ENCODE assay signal across 34 cellular contexts in genomic region chr1:202932476-202932875, GRCh38. TPM values are rescaled to one million over a fixed set of nuclear protein-coding genes. Genes with fewer than 3 reads are reported as not detected.
A peak's percentile ranks its signal among the peaks of the same experiment; 100 is the strongest.
DNase-seq lines count a peak whose midpoint lies in the region; ATAC-seq, FAIRE-seq and TF ChIP-seq lines count a peak whose summit lies in the region.
"Had no signal": no experiment of that assay in that cellular context is flagged by ENCODE, and none has a peak within 500 bp of the region (broad histone marks: within the 10 kb centered on the region; RNA-seq: fewer than 3 reads in every experiment).

No MANE protein-coding gene starts in this region.

- WGBS in K562 (ENCODE audit: insufficient coverage, low coverage, missing lambda C conversion rate): 11% methylated on average over 2 of the region's 2 CpGs

- H3K4me1 ChIP-seq in HEK293 (ENCODE audit: control insufficient read depth, insufficient read depth, low read length): no peaks in the 10 kb centered on the region
- peaks cover 0 to 5% of the 10 kb centered on the region in 2 experiments; a peak in 2 of 5 replicates for H3K4me1 ChIP-seq in K562 (replicated peaks in 1 of 2; ENCODE audit: control insufficient read depth in 2 of 2, insufficient read depth in 2 of 2, low read length in 2 of 2)
- H3K4me1 ChIP-seq: A549, BE2C, BLaER1, Caco-2 had no signal

- CTCF ChIA-PET in HEK293 (lab: Yijun Ruan, JAX): no interaction called here
- CTCF ChIA-PET in K562 (lab: Yijun Ruan, JAX; ENCODE audit: low intra/inter-chr PET ratio): no interaction called here
- CTCF ChIA-PET in activated naive CD4-positive, alpha-beta T cell treated with anti-CD3 and anti-CD28 coated beads, Interleukin-2, amount 10 ng/mL, durations not matched to agents 7 days and 5 days (lab: Charles Lee): no interaction called here

- no peak overlapping the region for H3K27ac ChIP-seq in HEK293 (ENCODE audit: extremely low read depth, low read depth, low read length)
- H3K27ac ChIP-seq in K562 (ENCODE audit: extremely low read depth, low read depth, low read length): no peak overlapping the region
- H3K27ac ChIP-seq: 22Rv1, A549, BLaER1, C4-2B had no signal

- FAIRE-seq in D721Med (lab: Jason Lieb, UNC): peak; percentile 41
- no peak for FAIRE-seq in K562 (lab: Jason Lieb, UNC)
- FAIRE-seq: A204.1, A549 had no signal

- intact Hi-C loops in K562 (cut with micrococcal nuclease): no loop called here

- H4K20me1 ChIP-seq in K562 (replicated peaks; ENCODE audit: control insufficient read depth, insufficient read depth, low read length): no peaks in the 10 kb centered on the region
- H4K20me1 ChIP-seq: BLaER1; BLaER1 treated with 17β-estradiol and CSF1 and Interleukin-3, amounts not matched to agents 10 nM and 100 nM had no signal

- DNase-seq in D721Med (ENCODE audit: insufficient read length, low spot score) (no peak), K562 (ENCODE audit: extremely low read depth in 1 of 4, low spot score in 3 of 4) (no peak), T-helper 17 cell (no peak)
- no peak for DNase-seq in activated naive CD4-positive, alpha-beta T cell treated with anti-CD3 and anti-CD28 coated beads, Interleukin-2, amount 10 ng/mL, durations not matched to agents 7 days and 5 days
- DNase-seq: 8988T; ACHN; AML-193; BE2C; C1 segment of cervical spinal cord; Caco-2; Calu3; CD4-positive, alpha-beta memory T cell; CD4-positive, alpha-beta T cell; CD4-positive, CD25-positive, alpha-beta regulatory T cell; CD8-positive, alpha-beta memory T cell; CD8-positive, alpha-beta T cell; COR-L47; DMS 273 treated with DMSO at 0.1 percent for 48 hours; DMS153; DMS53; DMS79; DMS79 treated with DMSO at 0.1 percent for 48 hours; DND-41; EL had no signal

- H3K27me3 ChIP-seq in K562 (ENCODE audit: control insufficient read depth in 2 of 2, insufficient read depth in 2 of 2, low read length in 2 of 2): no peaks in the 10 kb centered on the region
- H3K27me3 ChIP-seq: BE2C; BLaER1; BLaER1 treated with 17β-estradiol and CSF1 and Interleukin-3, amounts not matched to agents 10 nM and 100 nM had no signal

- H3K4me3 Mint-ChIP-seq in T-helper 17 cell: no peak overlapping the region
- no peak overlapping the region for H3K4me3 Mint-ChIP-seq in activated naive CD4-positive, alpha-beta T cell treated with anti-CD3 and anti-CD28 coated beads, Interleukin-2, amount 10 ng/mL, durations not matched to agents 7 days and 5 days
- H3K4me3 Mint-ChIP-seq: B cell; CD4-positive, alpha-beta memory T cell; CD4-positive, alpha-beta T cell; CD8-positive, alpha-beta T cell had no signal

- H3K36me3 ChIP-seq in HEK293 (ENCODE audit: control insufficient read depth in 2 of 2, insufficient read depth in 1 of 2, low read length in 2 of 2) (no peaks in the 10 kb centered on the region), K562 (ENCODE audit: control insufficient read depth, insufficient read depth, low read length) (no peaks in the 10 kb centered on the region)
- H3K36me3 ChIP-seq: BE2C; BLaER1; BLaER1 treated with 17β-estradiol and CSF1 and Interleukin-3, amounts not matched to agents 10 nM and 100 nM had no signal

- TF ChIP-seq CTCF in D721Med (IDR thresholded peaks at IDR 0.05; ENCODE audit: insufficient read depth, missing control alignments) (no peak), HEK293 (tag by site-specific recombination; IDR thresholded peaks at IDR 0.05) (no peak), K562 (IDR thresholded peaks at IDR 0.05 in 2 of 3, conservative IDR thresholded peaks at IDR 0.05 in 1 of 3; ENCODE audit: insufficient read depth in 2 of 3, low read depth in 1 of 3, low read length in 3 of 3) (no peak)

- no peak overlapping the region for H3K27ac Mint-ChIP-seq in T-helper 17 cell
- H3K27ac Mint-ChIP-seq in activated naive CD4-positive, alpha-beta T cell treated with anti-CD3 and anti-CD28 coated beads, Interleukin-2, amount 10 ng/mL, durations not matched to agents 7 days and 5 days: no peak overlapping the region
- H3K27ac Mint-ChIP-seq: B cell; CD14-positive monocyte; CD4-positive, alpha-beta T cell; CD4-positive, CD25-positive, alpha-beta regulatory T cell; CD8-positive, alpha-beta T cell had no signal

- no peaks in the 10 kb centered on the region for H3K79me2 ChIP-seq in K562 (ENCODE audit: control insufficient read depth, insufficient read depth, low read length)

- H3K9me3 ChIP-seq in HEK293 (ENCODE audit: control insufficient read depth, insufficient read depth, low read depth, low read length) (no peaks in the 10 kb centered on the region), K562 (replicated peaks; ENCODE audit: control insufficient read depth, insufficient read depth, low read depth, low read length) (no peaks in the 10 kb centered on the region), T-helper 17 cell (ENCODE audit: control insufficient read depth, low read length, poor library complexity, severe bottlenecking) (no peaks in the 10 kb centered on the region)
- H3K9me3 ChIP-seq: BE2C, BLaER1 had no signal

- ATAC-seq in K562 (no peak), T-helper 17 cell (no peak), GM19463 (IDR thresholded peaks at IDR 0.05; ENCODE audit: unreplicated experiment) (no peak)
- ATAC-seq: A549; CD8-positive, alpha-beta T cell had no signal

- H3K9me1 ChIP-seq in K562 (ENCODE audit: control insufficient read depth, insufficient read depth, low read length): no peaks in the 10 kb centered on the region

- H2AFZ ChIP-seq in K562 (ENCODE audit: low read depth, low read length): no peak overlapping the region

- H3K36me3 Mint-ChIP-seq in T-helper 17 cell (ENCODE audit: low read depth): peaks cover 4% of the 10 kb centered on the region
- H3K36me3 Mint-ChIP-seq in activated naive CD4-positive, alpha-beta T cell treated with anti-CD3 and anti-CD28 coated beads, Interleukin-2, amount 10 ng/mL, durations not matched to agents 7 days and 5 days: no peaks in the 10 kb centered on the region
- H3K36me3 Mint-ChIP-seq: CD14-positive monocyte; CD4-positive, alpha-beta memory T cell; CD4-positive, CD25-positive, alpha-beta regulatory T cell; CD8-positive, alpha-beta memory T cell; CD8-positive, alpha-beta T cell had no signal

- H3K4me1 Mint-ChIP-seq in T-helper 17 cell: no peaks in the 10 kb centered on the region
- H3K4me1 Mint-ChIP-seq in activated naive CD4-positive, alpha-beta T cell treated with anti-CD3 and anti-CD28 coated beads, Interleukin-2, amount 10 ng/mL, durations not matched to agents 7 days and 5 days: no peaks in the 10 kb centered on the region
- H3K4me1 Mint-ChIP-seq: CD8-positive, alpha-beta memory T cell had no signal

- peaks cover 18% of the 10 kb centered on the region for H3K27me3 Mint-ChIP-seq in T-helper 17 cell
- H3K27me3 Mint-ChIP-seq in activated naive CD4-positive, alpha-beta T cell treated with anti-CD3 and anti-CD28 coated beads, Interleukin-2, amount 10 ng/mL, durations not matched to agents 7 days and 5 days: peaks cover 37% of the 10 kb centered on the region

- TF ChIP-seq POLR2A in K562 (conservative IDR thresholded peaks at IDR 0.05): no peak

- TF ChIP-seq RAD21 in K562 (CRISPR knock-in tag; conservative IDR thresholded peaks at IDR 0.05 in 1 of 2, IDR thresholded peaks at IDR 0.05 in 1 of 2): no peak

- H3K9me3 Mint-ChIP-seq in activated naive CD4-positive, alpha-beta T cell treated with anti-CD3 and anti-CD28 coated beads, Interleukin-2, amount 10 ng/mL, durations not matched to agents 7 days and 5 days: peaks cover 2% of the 10 kb centered on the region
- H3K9me3 Mint-ChIP-seq: CD8-positive, alpha-beta memory T cell; CD8-positive, alpha-beta T cell had no signal

- H3K4me3 ChIP-seq in HEK293 (ENCODE audit: low read depth, low read length) (no peak overlapping the region), K562 (no peak overlapping the region)
- H3K4me3 ChIP-seq: A549; BLaER1; BLaER1 treated with 17β-estradiol and CSF1 and Interleukin-3, amounts not matched to agents 10 nM and 100 nM had no signal

- no TSS peak for BruUV-seq in K562 (replicated peaks; lab: Mats Ljungman, UMichigan)

- TF ChIP-seq EP300 in K562 (IDR thresholded peaks at IDR 0.05; ENCODE audit: low read length): no peak

- no peak overlapping the region for H3K4me2 ChIP-seq in K562 (ENCODE audit: insufficient read depth, low read length)
- H3K4me2 ChIP-seq: A549; BLaER1; BLaER1 treated with 17β-estradiol and CSF1 and Interleukin-3, amounts not matched to agents 10 nM and 100 nM had no signal

- no peak overlapping the region for H3K9ac ChIP-seq in K562 (ENCODE audit: insufficient read depth in 1 of 2, low read depth in 2 of 2, low read length in 2 of 2)
- H3K9ac ChIP-seq: BLaER1; BLaER1 treated with 17β-estradiol and CSF1 and Interleukin-3, amounts not matched to agents 10 nM and 100 nM had no signal

- POLR2A ChIA-PET in HEK293 (lab: Yijun Ruan, JAX): no interaction called here
- POLR2A ChIA-PET in K562 (lab: Yijun Ruan, JAX): no interaction called here

- in situ Hi-C loops in K562 (cut with MboI): no loop called here

RNA-seq across cellular contexts. Expression of gene KLHL12, which starts 5.4 kb away (rescaled TPM):
- total RNA-seq in K562 (2011; cell fraction: chromatin; rRNA removed; ENCODE audit: low replicate concordance): 42.0 and 56.8 TPM in 2 replicates
- 12.5 and 16.1 TPM in 2 replicates for total RNA-seq in K562 (2011; cell fraction: nucleolus; rRNA removed)
- total RNA-seq in K562 (2011; cell fraction: nucleoplasm; rRNA removed): 21.0 and 23.8 TPM in 2 replicates
- total RNA-seq in K562 (2014; rRNA removed) (30.7 and 31.5 TPM in 2 replicates), K562 (2014; rRNA removed; fragmentation: Illumina TruSeq; extraction: Trizol) (40.6 and 43.4 TPM in 2 replicates), K562 (2015; rRNA removed; fragmentation: Illumina TruSeq; extraction: Trizol) (34.7 and 35.0 TPM in 2 replicates), K562 (2021) (32.0 and 35.2 TPM in 2 replicates), T-helper 17 cell (10 to 100 TPM; 16.7 to 21.1 TPM)
- polyA plus RNA-seq in K562 (2011; rRNA removed) (66.8 and 85.1 TPM in 2 replicates), K562 (2014; fragmentation: Illumina TruSeq; extraction: Trizol) (37.4 and 40.4 TPM in 2 replicates), K562 (2014; fragmentation: Nextera tagmentation; extraction: Ambion mirVana) (10 to 100 TPM; 23.1 to 25.7 TPM), K562 (2014; rRNA removed) (32.0 and 33.4 TPM in 2 replicates)
- polyA plus RNA-seq in K562 (2011; cell fraction: cytosol; rRNA removed): 32.4 and 50.9 TPM in 2 replicates
- 48.0 and 65.3 TPM in 2 replicates for polyA plus RNA-seq in K562 (2011; cell fraction: nucleus; rRNA removed)
- 24.1 and 26.7 TPM in 2 replicates for polyA plus RNA-seq in K562 (2012)
- polyA minus RNA-seq in K562 (2011; rRNA and poly(A)+ RNA removed): 102 and 119 TPM in 2 replicates
- polyA minus RNA-seq in K562 (2011; cell fraction: cytosol; rRNA and poly(A)+ RNA removed): 23.5 and 28.2 TPM in 2 replicates
- polyA minus RNA-seq in K562 (2011; cell fraction: nucleus; rRNA and poly(A)+ RNA removed): 15.8 and 27.0 TPM in 2 replicates

RNA-seq across cellular contexts. Expression of gene ADIPOR1, which starts 25.6 kb away (rescaled TPM):
- 104 TPM in 2 replicates for total RNA-seq in K562 (2011; cell fraction: chromatin; rRNA removed; ENCODE audit: low replicate concordance)
- 116 and 121 TPM in 2 replicates for total RNA-seq in K562 (2011; cell fraction: nucleolus; rRNA removed)
- total RNA-seq in K562 (2011; cell fraction: nucleoplasm; rRNA removed): 166 and 246 TPM in 2 replicates
- 100 and 120 TPM in 2 replicates for total RNA-seq in K562 (2014; rRNA removed)
- total RNA-seq in K562 (2014; rRNA removed; fragmentation: Illumina TruSeq; extraction: Trizol): 110 and 117 TPM in 2 replicates
- total RNA-seq in K562 (2015; rRNA removed; fragmentation: Illumina TruSeq; extraction: Trizol): 93.3 and 101 TPM in 2 replicates
- total RNA-seq in K562 (2021): 95.2 and 96.1 TPM in 2 replicates
- polyA plus RNA-seq in K562 (2011; rRNA removed): 217 and 228 TPM in 2 replicates
- 160 and 243 TPM in 2 replicates for polyA plus RNA-seq in K562 (2011; cell fraction: cytosol; rRNA removed)
- polyA plus RNA-seq in K562 (2011; cell fraction: nucleus; rRNA removed): 97.3 and 132 TPM in 2 replicates
- 71.4 and 117 TPM in 2 replicates for polyA plus RNA-seq in K562 (2012)
- polyA plus RNA-seq in K562 (2014; fragmentation: Illumina TruSeq; extraction: Trizol): 137 and 172 TPM in 2 replicates
- 10 to 100 TPM; 29.0 to 33.4 TPM for polyA plus RNA-seq in K562 (2014; fragmentation: Nextera tagmentation; extraction: Ambion mirVana)
- 92.6 and 126 TPM in 2 replicates for polyA plus RNA-seq in K562 (2014; rRNA removed)
- 245 and 292 TPM in 2 replicates for polyA minus RNA-seq in K562 (2011; rRNA and poly(A)+ RNA removed)
- 94.3 and 109 TPM in 2 replicates for polyA minus RNA-seq in K562 (2011; cell fraction: cytosol; rRNA and poly(A)+ RNA removed)
- 22.8 and 40.0 TPM in 2 replicates for polyA minus RNA-seq in K562 (2011; cell fraction: nucleus; rRNA and poly(A)+ RNA removed)
- 100 to 1,000 TPM in 1 of 2 donors, 10 to 100 TPM in 1; 65.8 to 126 TPM for total RNA-seq in T-helper 17 cell

RNA-seq across cellular contexts. Expression of gene CYB5R1, which starts 34.6 kb away (rescaled TPM):
- total RNA-seq in K562 (2011; cell fraction: chromatin; rRNA removed; ENCODE audit: low replicate concordance): 95.0 and 159 TPM in 2 replicates
- 139 and 149 TPM in 2 replicates for total RNA-seq in K562 (2011; cell fraction: nucleolus; rRNA removed)
- total RNA-seq in K562 (2011; cell fraction: nucleoplasm; rRNA removed): 123 and 126 TPM in 2 replicates
- 42.8 and 48.3 TPM in 2 replicates for total RNA-seq in K562 (2014; rRNA removed)
- 34.4 and 34.6 TPM in 2 replicates for total RNA-seq in K562 (2014; rRNA removed; fragmentation: Illumina TruSeq; extraction: Trizol)
- total RNA-seq in K562 (2015; rRNA removed; fragmentation: Illumina TruSeq; extraction: Trizol): 32.2 and 32.3 TPM in 2 replicates
- total RNA-seq in K562 (2021): 38.8 and 41.1 TPM in 2 replicates
- polyA plus RNA-seq in K562 (2011; rRNA removed): 29.0 and 35.8 TPM in 2 replicates
- polyA plus RNA-seq in K562 (2011; cell fraction: cytosol; rRNA removed): 22.3 and 33.8 TPM in 2 replicates
- 90.4 and 107 TPM in 2 replicates for polyA plus RNA-seq in K562 (2011; cell fraction: nucleus; rRNA removed)
- 41.2 and 48.6 TPM in 2 replicates for polyA plus RNA-seq in K562 (2012)
- 46.6 and 48.6 TPM in 2 replicates for polyA plus RNA-seq in K562 (2014; fragmentation: Illumina TruSeq; extraction: Trizol)
- 10 to 100 TPM; 10.6 to 14.3 TPM for polyA plus RNA-seq in K562 (2014; fragmentation: Nextera tagmentation; extraction: Ambion mirVana)
- 30.6 and 47.9 TPM in 2 replicates for polyA plus RNA-seq in K562 (2014; rRNA removed)
- polyA minus RNA-seq in K562 (2011; rRNA and poly(A)+ RNA removed): 24.2 and 35.7 TPM in 2 replicates
- 9.0 and 16.4 TPM in 2 replicates for polyA minus RNA-seq in K562 (2011; cell fraction: cytosol; rRNA and poly(A)+ RNA removed)
- 38.1 and 46.9 TPM in 2 replicates for polyA minus RNA-seq in K562 (2011; cell fraction: nucleus; rRNA and poly(A)+ RNA removed)
- 10 to 100 TPM; 41.6 to 42.4 TPM for total RNA-seq in T-helper 17 cell

RNA-seq across cellular contexts. Expression of gene RABIF, which starts 43.5 kb away (rescaled TPM):
- 8.4 and 11.4 TPM in 2 replicates for total RNA-seq in K562 (2011; cell fraction: chromatin; rRNA removed; ENCODE audit: low replicate concordance)
- 7.4 and 8.3 TPM in 2 replicates for total RNA-seq in K562 (2011; cell fraction: nucleolus; rRNA removed)
- total RNA-seq in K562 (2011; cell fraction: nucleoplasm; rRNA removed): 12.5 and 28.8 TPM in 2 replicates
- total RNA-seq in K562 (2014; rRNA removed) (7.4 and 11.4 TPM in 2 replicates), K562 (2014; rRNA removed; fragmentation: Illumina TruSeq; extraction: Trizol) (8.8 and 9.8 TPM in 2 replicates), K562 (2015; rRNA removed; fragmentation: Illumina TruSeq; extraction: Trizol) (13.3 and 13.4 TPM in 2 replicates), K562 (2021) (11.0 and 12.3 TPM in 2 replicates), T-helper 17 cell (10 to 100 TPM; 10.3 to 11.1 TPM)
- polyA plus RNA-seq in K562 (2011; rRNA removed) (14.9 and 17.1 TPM in 2 replicates), K562 (2014; fragmentation: Illumina TruSeq; extraction: Trizol) (17.6 and 20.1 TPM in 2 replicates), K562 (2014; fragmentation: Nextera tagmentation; extraction: Ambion mirVana) (10 to 100 TPM in 1 of 2 experiments, 1 to 10 TPM in 1; 8.7 to 10.1 TPM), K562 (2014; rRNA removed) (13.8 and 14.3 TPM in 2 replicates)
- polyA plus RNA-seq in K562 (2011; cell fraction: cytosol; rRNA removed): 11.9 and 16.6 TPM in 2 replicates
- 6.4 and 8.5 TPM in 2 replicates for polyA plus RNA-seq in K562 (2011; cell fraction: nucleus; rRNA removed)
- 14.5 and 15.4 TPM in 2 replicates for polyA plus RNA-seq in K562 (2012)
- polyA minus RNA-seq in K562 (2011; rRNA and poly(A)+ RNA removed): 10.8 and 12.4 TPM in 2 replicates
- polyA minus RNA-seq in K562 (2011; cell fraction: cytosol; rRNA and poly(A)+ RNA removed): 3.1 and 5.5 TPM in 2 replicates
- 3.4 and 5.8 TPM in 2 replicates for polyA minus RNA-seq in K562 (2011; cell fraction: nucleus; rRNA and poly(A)+ RNA removed)
